ENCODE assay signal across 20 cellular contexts in the genomic region with DNA sequence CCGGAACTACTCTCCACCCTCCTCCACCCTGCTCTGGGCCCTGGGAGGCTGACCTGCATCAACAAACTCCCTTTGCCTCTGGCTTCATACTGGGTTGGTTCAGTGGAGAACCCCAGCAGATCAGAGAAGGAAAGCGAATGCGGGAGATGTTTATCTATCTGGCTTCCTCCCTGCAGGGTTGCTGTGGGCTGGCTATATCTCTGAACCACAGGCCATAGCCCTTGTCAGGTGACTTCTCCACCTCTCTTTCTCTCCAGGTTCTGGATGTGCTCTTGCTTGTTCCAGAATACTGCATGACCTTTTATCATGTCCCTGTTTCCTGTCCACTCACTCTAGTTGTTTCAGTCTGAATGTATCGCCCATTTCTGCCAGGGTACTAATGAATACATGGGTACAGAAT. TPM values are rescaled to one million over a fixed set of nuclear protein-coding genes. Genes with fewer than 3 reads are reported as not detected.
DNase-seq lines count a peak whose midpoint lies in the region; ATAC-seq and TF ChIP-seq lines count a peak whose summit lies in the region.
"Had no signal": no experiment of that assay in that cellular context is flagged by ENCODE, and none has a peak within 500 bp of the region (broad histone marks: within the 10 kb centered on the region; RNA-seq: fewer than 3 reads in every experiment).

No MANE protein-coding gene starts in this region.

- no peaks in the 10 kb centered on the region for H3K4me1 Mint-ChIP-seq in WTC11
- H3K4me1 Mint-ChIP-seq: memory B cell, neural crest cell had no signal

- TF ChIP-seq POLR2A in spleen (IDR thresholded peaks at IDR 0.05): no peak

- H3K27ac ChIP-seq in spleen: no peak overlapping the region
- H3K27ac ChIP-seq: PC-9, prostate gland had no signal

- TF ChIP-seq CTCF in WTC11 (IDR thresholded peaks at IDR 0.05) (no peak), spleen (IDR thresholded peaks at IDR 0.05 in 8 of 11, conservative IDR thresholded peaks at IDR 0.05 in 3 of 11) (no peak)

- H3K9me3 Mint-ChIP-seq in WTC11: no peaks in the 10 kb centered on the region
- H3K9me3 Mint-ChIP-seq: activated CD4-positive, alpha-beta memory T cell treated with anti-CD3 and anti-CD28 coated beads for 36 hours; neural crest cell had no signal

- no peak overlapping the region for H3K4me3 ChIP-seq in spleen
- H3K4me3 ChIP-seq: PC-9, prostate gland had no signal

- H3K36me3 ChIP-seq in spleen: no peaks in the 10 kb centered on the region
- H3K36me3 ChIP-seq: prostate gland had no signal

- H3K9me3 ChIP-seq in spleen: no peaks in the 10 kb centered on the region
- H3K9me3 ChIP-seq: Caco-2, prostate gland had no signal

- H3K27ac Mint-ChIP-seq in WTC11: no peak overlapping the region
- H3K27ac Mint-ChIP-seq: activated CD4-positive, alpha-beta memory T cell treated with anti-CD3 and anti-CD28 coated beads for 36 hours; memory B cell had no signal

- DNase-seq in ELF-1 (ENCODE audit: low read depth, low spot score): peak; percentile 66
- DNase-seq in WTC11 (ENCODE audit: low spot score): no peak
- DNase-seq in islet precursor cell: peak; percentile 66
- DNase-seq in stimulated activated CD4-positive, alpha-beta T cell treated with anti-CD3 and anti-CD28 coated beads, Interleukin-4, amount 100 ng/mL, for 24 hours: no peak
- no peak for DNase-seq in spleen
- DNase-seq: activated CD4-positive, alpha-beta memory T cell treated with anti-CD3 and anti-CD28 coated beads for 36 hours; Caco-2; hippocampal formation; Kasumi-1; kidney; NCI-H2171; NCI-H748 treated with DMSO at 0.1 percent for 48 hours; PC-9; stimulated activated CD4-positive, alpha-beta T cell treated with anti-CD3 and anti-CD28 coated beads, Interleukin-2, amount 100 ng/mL, for 48 hours; substantia nigra had no signal

- peaks cover 0 to 18% (median 0%) of the 10 kb centered on the region in 7 donors for H3K27me3 ChIP-seq in spleen (replicated peaks in 1 of 7)

- no peaks in the 10 kb centered on the region for H3K36me3 Mint-ChIP-seq in WTC11
- H3K36me3 Mint-ChIP-seq: activated CD4-positive, alpha-beta memory T cell treated with anti-CD3 and anti-CD28 coated beads for 36 hours; memory B cell had no signal

- H3K4me3 Mint-ChIP-seq in WTC11: no peak overlapping the region
- H3K4me3 Mint-ChIP-seq: activated CD4-positive, alpha-beta memory T cell treated with anti-CD3 and anti-CD28 coated beads for 36 hours; memory B cell; neural crest cell had no signal

- no peaks in the 10 kb centered on the region for H3K4me1 ChIP-seq in spleen
- H3K4me1 ChIP-seq: Caco-2, prostate gland had no signal

- no peaks in the 10 kb centered on the region; the same call in 1 of the 2 replicates for H3K27me3 Mint-ChIP-seq in WTC11 (ENCODE audit: low read depth)

- ATAC-seq in HG03442 (IDR thresholded peaks at IDR 0.05; ENCODE audit: unreplicated experiment): peak; percentile 38
- ATAC-seq in WTC11: peak; percentile 51
- ATAC-seq in GM19463 (IDR thresholded peaks at IDR 0.05; ENCODE audit: unreplicated experiment): no peak

- CTCF ChIA-PET in WTC11 (lab: Charles Lee): no interaction called here

- POLR2A ChIA-PET in WTC11 (lab: Charles Lee): no interaction called here

- intact Hi-C loops in spleen (cut with DNase I; ENCODE audit: low total_unique reads): no loop called here

- 34 to 43% (median 39%) methylated on average over 4 of the region's 4 CpGs for WGBS in spleen, 5 donors

TF ChIP-seq in WTC11, 78 proteins besides CTCF, POLR2A, EP300 and RAD21 (continues in another document):
- no peak for TF ChIP-seq SMAD3 (CRISPR knock-in tag; IDR thresholded peaks at IDR 0.05; ENCODE audit: borderline replicate concordance)
- TF ChIP-seq, protein P1, sequence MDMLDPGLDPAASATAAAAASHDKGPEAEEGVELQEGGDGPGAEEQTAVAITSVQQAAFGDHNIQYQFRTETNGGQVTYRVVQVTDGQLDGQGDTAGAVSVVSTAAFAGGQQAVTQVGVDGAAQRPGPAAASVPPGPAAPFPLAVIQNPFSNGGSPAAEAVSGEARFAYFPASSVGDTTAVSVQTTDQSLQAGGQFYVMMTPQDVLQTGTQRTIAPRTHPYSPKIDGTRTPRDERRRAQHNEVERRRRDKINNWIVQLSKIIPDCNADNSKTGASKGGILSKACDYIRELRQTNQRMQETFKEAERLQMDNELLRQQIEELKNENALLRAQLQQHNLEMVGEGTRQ (CRISPR knock-in tag; IDR thresholded peaks at IDR 0.05): no peak
- TF ChIP-seq SMAD4 (CRISPR knock-in tag; IDR thresholded peaks at IDR 0.05): no peak
- no peak for TF ChIP-seq ZNF671 (CRISPR knock-in tag; IDR thresholded peaks at IDR 0.05)
- no peak for TF ChIP-seq ELF4 (CRISPR knock-in tag; IDR thresholded peaks at IDR 0.05; ENCODE audit: low read depth)
- TF ChIP-seq OVOL2 (CRISPR knock-in tag; IDR thresholded peaks at IDR 0.05; ENCODE audit: borderline replicate concordance): no peak
- TF ChIP-seq, protein P2, sequence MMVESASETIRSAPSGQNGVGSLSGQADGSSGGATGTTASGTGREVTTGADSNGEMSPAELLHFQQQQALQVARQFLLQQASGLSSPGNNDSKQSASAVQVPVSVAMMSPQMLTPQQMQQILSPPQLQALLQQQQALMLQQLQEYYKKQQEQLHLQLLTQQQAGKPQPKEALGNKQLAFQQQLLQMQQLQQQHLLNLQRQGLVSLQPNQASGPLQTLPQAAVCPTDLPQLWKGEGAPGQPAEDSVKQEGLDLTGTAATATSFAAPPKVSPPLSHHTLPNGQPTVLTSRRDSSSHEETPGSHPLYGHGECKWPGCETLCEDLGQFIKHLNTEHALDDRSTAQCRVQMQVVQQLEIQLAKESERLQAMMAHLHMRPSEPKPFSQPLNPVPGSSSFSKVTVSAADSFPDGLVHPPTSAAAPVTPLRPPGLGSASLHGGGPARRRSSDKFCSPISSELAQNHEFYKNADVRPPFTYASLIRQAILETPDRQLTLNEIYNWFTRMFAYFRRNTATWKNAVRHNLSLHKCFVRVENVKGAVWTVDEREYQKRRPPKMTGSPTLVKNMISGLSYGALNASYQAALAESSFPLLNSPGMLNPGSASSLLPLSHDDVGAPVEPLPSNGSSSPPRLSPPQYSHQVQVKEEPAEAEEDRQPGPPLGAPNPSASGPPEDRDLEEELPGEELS (CRISPR knock-in tag; IDR thresholded peaks at IDR 0.05): no peak
- TF ChIP-seq, protein P3, sequence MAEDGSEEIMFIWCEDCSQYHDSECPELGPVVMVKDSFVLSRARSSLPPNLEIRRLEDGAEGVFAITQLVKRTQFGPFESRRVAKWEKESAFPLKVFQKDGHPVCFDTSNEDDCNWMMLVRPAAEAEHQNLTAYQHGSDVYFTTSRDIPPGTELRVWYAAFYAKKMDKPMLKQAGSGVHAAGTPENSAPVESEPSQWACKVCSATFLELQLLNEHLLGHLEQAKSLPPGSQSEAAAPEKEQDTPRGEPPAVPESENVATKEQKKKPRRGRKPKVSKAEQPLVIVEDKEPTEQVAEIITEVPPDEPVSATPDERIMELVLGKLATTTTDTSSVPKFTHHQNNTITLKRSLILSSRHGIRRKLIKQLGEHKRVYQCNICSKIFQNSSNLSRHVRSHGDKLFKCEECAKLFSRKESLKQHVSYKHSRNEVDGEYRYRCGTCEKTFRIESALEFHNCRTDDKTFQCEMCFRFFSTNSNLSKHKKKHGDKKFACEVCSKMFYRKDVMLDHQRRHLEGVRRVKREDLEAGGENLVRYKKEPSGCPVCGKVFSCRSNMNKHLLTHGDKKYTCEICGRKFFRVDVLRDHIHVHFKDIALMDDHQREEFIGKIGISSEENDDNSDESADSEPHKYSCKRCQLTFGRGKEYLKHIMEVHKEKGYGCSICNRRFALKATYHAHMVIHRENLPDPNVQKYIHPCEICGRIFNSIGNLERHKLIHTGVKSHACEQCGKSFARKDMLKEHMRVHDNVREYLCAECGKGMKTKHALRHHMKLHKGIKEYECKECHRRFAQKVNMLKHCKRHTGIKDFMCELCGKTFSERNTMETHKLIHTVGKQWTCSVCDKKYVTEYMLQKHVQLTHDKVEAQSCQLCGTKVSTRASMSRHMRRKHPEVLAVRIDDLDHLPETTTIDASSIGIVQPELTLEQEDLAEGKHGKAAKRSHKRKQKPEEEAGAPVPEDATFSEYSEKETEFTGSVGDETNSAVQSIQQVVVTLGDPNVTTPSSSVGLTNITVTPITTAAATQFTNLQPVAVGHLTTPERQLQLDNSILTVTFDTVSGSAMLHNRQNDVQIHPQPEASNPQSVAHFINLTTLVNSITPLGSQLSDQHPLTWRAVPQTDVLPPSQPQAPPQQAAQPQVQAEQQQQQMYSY (CRISPR knock-in tag; IDR thresholded peaks at IDR 0.05): no peak
- TF ChIP-seq, protein P4, sequence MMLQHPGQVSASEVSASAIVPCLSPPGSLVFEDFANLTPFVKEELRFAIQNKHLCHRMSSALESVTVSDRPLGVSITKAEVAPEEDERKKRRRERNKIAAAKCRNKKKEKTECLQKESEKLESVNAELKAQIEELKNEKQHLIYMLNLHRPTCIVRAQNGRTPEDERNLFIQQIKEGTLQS (CRISPR knock-in tag; conservative IDR thresholded peaks at IDR 0.05): no peak
- TF ChIP-seq NFYB (CRISPR knock-in tag; conservative IDR thresholded peaks at IDR 0.05; ENCODE audit: low read depth): no peak
- no peak for TF ChIP-seq ZNF263 (CRISPR knock-in tag; IDR thresholded peaks at IDR 0.05; ENCODE audit: low read depth)

RNA-seq across cellular contexts. Expression of a gene that starts 51.7 kb away (rescaled TPM):
- total RNA-seq in WTC11 (2021) (30.5 to 37.9 TPM (median 31.2 TPM) in 3 replicates), spleen (100 to 1,000 TPM in 1 of 7 donors, 10 to 100 TPM in 6; 41.0 to 111 (median 54.5) TPM)
- polyA plus RNA-seq in spleen: 10 to 100 TPM; 22.9 to 29.3 (median 26.2) TPM

Comparison
In these comparisons a context has a peak if more than half of its experiments do, and no peak if none do; other contexts are left out.
1. DNase-seq: peak in ELF-1 (single experiment) and islet precursor cell (single experiment); none in WTC11 (single experiment), stimulated activated CD4-positive, alpha-beta T cell treated with anti-CD3 and anti-CD28 coated beads, Interleukin-4, amount 100 ng/mL, for 24 hours (single experiment) and spleen (single experiment).